ENCODE assay signal across 34 cellular contexts in the genomic region with DNA sequence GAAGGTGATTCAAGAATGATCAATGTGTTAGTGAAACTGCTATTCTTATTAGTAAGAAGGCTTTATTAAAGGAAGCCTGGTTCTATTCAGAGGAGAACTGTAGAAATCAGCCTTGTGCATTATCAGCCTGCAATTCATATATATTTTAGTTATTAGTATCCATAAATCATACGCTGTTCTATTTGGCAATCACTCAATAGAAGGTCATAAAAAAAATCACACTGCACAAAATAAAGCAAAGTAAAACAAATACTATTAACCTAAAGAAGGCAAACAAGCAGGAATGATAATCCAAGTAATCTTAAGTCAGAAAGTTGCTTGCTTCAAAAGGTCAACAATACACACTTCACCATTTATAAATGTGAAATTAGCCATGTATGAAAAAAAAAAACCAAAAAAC.
"Had no signal": no experiment of that assay in that cellular context is flagged by ENCODE, and none has a peak within 500 bp of the region (broad histone marks: within the 10 kb centered on the region; RNA-seq: fewer than 3 reads in every experiment).

No MANE protein-coding gene starts in this region.

- H3K4me1 ChIP-seq: parathyroid adenoma, psoas muscle, right lobe of liver, thyroid gland, tibial nerve, upper lobe of left lung, vagina had no signal

- H3K4me1 Mint-ChIP-seq: naive thymus-derived CD8-positive, alpha-beta T cell; stimulated activated naive CD8-positive, alpha-beta T cell treated with anti-CD3 and anti-CD28 coated beads, Interleukin-15, amount 100 ng/mL, for 72 hours had no signal

- H3K36me3 ChIP-seq: neutrophil, ovary, right lobe of liver, sigmoid colon, spleen, suprapubic skin, thoracic aorta, thyroid gland, tibial nerve, upper lobe of left lung, vagina had no signal

- H3K9me3 Mint-ChIP-seq: naive thymus-derived CD8-positive, alpha-beta T cell; natural killer cell treated with Interleukin-12 subunit alpha and Interleukin-12 subunit beta and Interleukin-15 and Interleukin-18, amount 100 ng/mL, for 72 hours; nephron progenitor cell; neural crest cell; stimulated activated memory B cell treated with anti-CD40 and anti-IgM and Interleukin-4, amounts not matched to agents 10 μg/mL and 1 μg/mL and 100 μg/mL, for 72 hours; stimulated activated naive CD8-positive, alpha-beta T cell treated with anti-CD3 and anti-CD28 coated beads, Interleukin-15, amount 100 ng/mL, for 72 hours had no signal

- H3K4me2 ChIP-seq: smooth muscle cell had no signal

- H3K27ac Mint-ChIP-seq: naive thymus-derived CD8-positive, alpha-beta T cell; natural killer cell treated with Interleukin-12 subunit alpha and Interleukin-12 subunit beta and Interleukin-15 and Interleukin-18, amount 100 ng/mL, for 72 hours; nephron progenitor cell; progenitor cell of endocrine pancreas; stimulated activated memory B cell treated with anti-CD40 and anti-IgM and Interleukin-4, amounts not matched to agents 10 μg/mL and 1 μg/mL and 100 μg/mL, for 72 hours; stimulated activated naive CD8-positive, alpha-beta T cell treated with anti-CD3 and anti-CD28 coated beads, Interleukin-15, amount 100 ng/mL, for 72 hours had no signal

- H3K27me3 ChIP-seq: neutrophil, ovary, right lobe of liver, sigmoid colon, spleen, suprapubic skin, thyroid gland, tibial nerve, upper lobe of left lung, vagina had no signal

- ATAC-seq: naive thymus-derived CD8-positive, alpha-beta T cell; natural killer cell treated with Interleukin-12 subunit alpha and Interleukin-12 subunit beta and Interleukin-15 and Interleukin-18, amount 100 ng/mL, for 72 hours; psoas muscle; right cardiac atrium; stimulated activated memory B cell treated with anti-CD40 and anti-IgM and Interleukin-4, amounts not matched to agents 10 μg/mL and 1 μg/mL and 100 μg/mL, for 72 hours; stimulated activated naive CD8-positive, alpha-beta T cell treated with anti-CD3 and anti-CD28 coated beads, Interleukin-15, amount 100 ng/mL, for 72 hours; stimulated activated naive CD8-positive, alpha-beta T cell treated with anti-CD3 and anti-CD28 coated beads, Interleukin-15, Interleukin-2, amounts not matched to agents 100 U/mL and 50 U/mL, for 24 hours had no signal

- DNase-seq: naive thymus-derived CD8-positive, alpha-beta T cell; nephron progenitor cell; nucleus accumbens; ovary; posterior cingulate gyrus; psoas muscle; right cardiac atrium; right lobe of liver; sigmoid colon; spleen; stimulated activated CD4-positive, alpha-beta T cell treated with anti-CD3 and anti-CD28 coated beads, Interleukin-12 subunit alpha, Interleukin-12 subunit beta, amount 100 ng/mL, for 4 hours; stimulated activated CD4-positive, alpha-beta T cell treated with anti-CD3 and anti-CD28 coated beads, Interleukin-1b, Interleukin-23, amount 100 ng/mL, for 48 hours; stimulated activated CD4-positive, alpha-beta T cell treated with anti-CD3 and anti-CD28 coated beads, Interleukin-4, amount 100 ng/mL, for 1 hour; stimulated activated CD4-positive, alpha-beta T cell treated with anti-CD3 and anti-CD28 coated beads, Interleukin-4, amount 100 ng/mL, for 4 hours; stimulated activated CD8-positive, alpha-beta memory T cell treated with anti-CD3 and anti-CD28 coated beads, Interleukin-4, amount 100 ng/mL, for 48 hours; stimulated activated naive CD4-positive, alpha-beta T cell; stimulated activated naive CD8-positive, alpha-beta T cell treated with anti-CD3 and anti-CD28 coated beads, Interleukin-15, amount 100 ng/mL, for 72 hours; stimulated activated naive CD8-positive, alpha-beta T cell treated with anti-CD3 and anti-CD28 coated beads, Interleukin-15, Interleukin-2, amounts not matched to agents 100 U/mL and 50 U/mL, for 24 hours; substantia nigra; thyroid gland; trophoblast cell; upper lobe of left lung had no signal

- H3K4me3 Mint-ChIP-seq: naive thymus-derived CD8-positive, alpha-beta T cell; natural killer cell treated with Interleukin-12 subunit alpha and Interleukin-12 subunit beta and Interleukin-15 and Interleukin-18, amount 100 ng/mL, for 72 hours; nephron progenitor cell; neural crest cell; stimulated activated memory B cell treated with anti-CD40 and anti-IgM and Interleukin-4, amounts not matched to agents 10 μg/mL and 1 μg/mL and 100 μg/mL, for 72 hours; stimulated activated naive CD8-positive, alpha-beta T cell treated with anti-CD3 and anti-CD28 coated beads, Interleukin-15, amount 100 ng/mL, for 72 hours had no signal

- H3K36me3 Mint-ChIP-seq: naive thymus-derived CD8-positive, alpha-beta T cell; natural killer cell treated with Interleukin-12 subunit alpha and Interleukin-12 subunit beta and Interleukin-15 and Interleukin-18, amount 100 ng/mL, for 72 hours; stimulated activated memory B cell treated with anti-CD40 and anti-IgM and Interleukin-4, amounts not matched to agents 10 μg/mL and 1 μg/mL and 100 μg/mL, for 72 hours had no signal

- H3K4me3 ChIP-seq: ovary, psoas muscle, right lobe of liver, sigmoid colon, smooth muscle cell, spleen, suprapubic skin, thoracic aorta, thyroid gland, tibial nerve, upper lobe of left lung, vagina had no signal

- H3K27ac ChIP-seq: neutrophil, ovary, parathyroid adenoma, psoas muscle, sigmoid colon, spleen, suprapubic skin, thoracic aorta, thyroid gland, tibial nerve, upper lobe of left lung, vagina had no signal

- H3K9me3 ChIP-seq: neutrophil, ovary, psoas muscle, right lobe of liver, sigmoid colon, spleen, suprapubic skin, thoracic aorta, thyroid gland, tibial nerve, upper lobe of left lung, vagina had no signal

- H3K27me3 Mint-ChIP-seq: natural killer cell treated with Interleukin-12 subunit alpha and Interleukin-12 subunit beta and Interleukin-15 and Interleukin-18, amount 100 ng/mL, for 72 hours; progenitor cell of endocrine pancreas; stimulated activated memory B cell treated with anti-CD40 and anti-IgM and Interleukin-4, amounts not matched to agents 10 μg/mL and 1 μg/mL and 100 μg/mL, for 72 hours; stimulated activated naive CD8-positive, alpha-beta T cell treated with anti-CD3 and anti-CD28 coated beads, Interleukin-15, amount 100 ng/mL, for 72 hours had no signal

- FAIRE-seq: urothelium cell line had no signal
